Comparison of ENCODE assay signal across 1 cellular context in the genomic region with DNA sequence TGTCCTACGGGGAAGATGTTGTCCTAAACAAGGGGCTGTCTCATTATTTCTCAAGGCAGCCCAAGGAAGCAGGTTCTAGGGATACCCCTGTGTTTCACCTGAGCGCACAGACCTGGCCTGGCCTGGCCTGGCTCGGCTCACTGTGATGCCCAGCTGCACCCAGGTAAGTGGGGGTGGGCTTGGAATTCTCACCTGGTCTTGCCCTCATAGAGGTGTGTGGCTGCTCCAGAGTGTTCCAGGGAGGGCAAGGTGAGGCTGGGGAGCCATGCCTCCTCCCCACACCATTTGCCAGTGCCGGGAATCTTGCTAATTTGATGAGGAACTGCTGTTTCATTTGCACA.
TF ChIP-seq lines count a peak whose summit lies in the region.

No MANE protein-coding gene starts in this region.

TF ChIP-seq in GM23338, 12 proteins besides CTCF, POLR2A, EP300 and RAD21 (continued from another document):
- TF ChIP-seq, protein P1, sequence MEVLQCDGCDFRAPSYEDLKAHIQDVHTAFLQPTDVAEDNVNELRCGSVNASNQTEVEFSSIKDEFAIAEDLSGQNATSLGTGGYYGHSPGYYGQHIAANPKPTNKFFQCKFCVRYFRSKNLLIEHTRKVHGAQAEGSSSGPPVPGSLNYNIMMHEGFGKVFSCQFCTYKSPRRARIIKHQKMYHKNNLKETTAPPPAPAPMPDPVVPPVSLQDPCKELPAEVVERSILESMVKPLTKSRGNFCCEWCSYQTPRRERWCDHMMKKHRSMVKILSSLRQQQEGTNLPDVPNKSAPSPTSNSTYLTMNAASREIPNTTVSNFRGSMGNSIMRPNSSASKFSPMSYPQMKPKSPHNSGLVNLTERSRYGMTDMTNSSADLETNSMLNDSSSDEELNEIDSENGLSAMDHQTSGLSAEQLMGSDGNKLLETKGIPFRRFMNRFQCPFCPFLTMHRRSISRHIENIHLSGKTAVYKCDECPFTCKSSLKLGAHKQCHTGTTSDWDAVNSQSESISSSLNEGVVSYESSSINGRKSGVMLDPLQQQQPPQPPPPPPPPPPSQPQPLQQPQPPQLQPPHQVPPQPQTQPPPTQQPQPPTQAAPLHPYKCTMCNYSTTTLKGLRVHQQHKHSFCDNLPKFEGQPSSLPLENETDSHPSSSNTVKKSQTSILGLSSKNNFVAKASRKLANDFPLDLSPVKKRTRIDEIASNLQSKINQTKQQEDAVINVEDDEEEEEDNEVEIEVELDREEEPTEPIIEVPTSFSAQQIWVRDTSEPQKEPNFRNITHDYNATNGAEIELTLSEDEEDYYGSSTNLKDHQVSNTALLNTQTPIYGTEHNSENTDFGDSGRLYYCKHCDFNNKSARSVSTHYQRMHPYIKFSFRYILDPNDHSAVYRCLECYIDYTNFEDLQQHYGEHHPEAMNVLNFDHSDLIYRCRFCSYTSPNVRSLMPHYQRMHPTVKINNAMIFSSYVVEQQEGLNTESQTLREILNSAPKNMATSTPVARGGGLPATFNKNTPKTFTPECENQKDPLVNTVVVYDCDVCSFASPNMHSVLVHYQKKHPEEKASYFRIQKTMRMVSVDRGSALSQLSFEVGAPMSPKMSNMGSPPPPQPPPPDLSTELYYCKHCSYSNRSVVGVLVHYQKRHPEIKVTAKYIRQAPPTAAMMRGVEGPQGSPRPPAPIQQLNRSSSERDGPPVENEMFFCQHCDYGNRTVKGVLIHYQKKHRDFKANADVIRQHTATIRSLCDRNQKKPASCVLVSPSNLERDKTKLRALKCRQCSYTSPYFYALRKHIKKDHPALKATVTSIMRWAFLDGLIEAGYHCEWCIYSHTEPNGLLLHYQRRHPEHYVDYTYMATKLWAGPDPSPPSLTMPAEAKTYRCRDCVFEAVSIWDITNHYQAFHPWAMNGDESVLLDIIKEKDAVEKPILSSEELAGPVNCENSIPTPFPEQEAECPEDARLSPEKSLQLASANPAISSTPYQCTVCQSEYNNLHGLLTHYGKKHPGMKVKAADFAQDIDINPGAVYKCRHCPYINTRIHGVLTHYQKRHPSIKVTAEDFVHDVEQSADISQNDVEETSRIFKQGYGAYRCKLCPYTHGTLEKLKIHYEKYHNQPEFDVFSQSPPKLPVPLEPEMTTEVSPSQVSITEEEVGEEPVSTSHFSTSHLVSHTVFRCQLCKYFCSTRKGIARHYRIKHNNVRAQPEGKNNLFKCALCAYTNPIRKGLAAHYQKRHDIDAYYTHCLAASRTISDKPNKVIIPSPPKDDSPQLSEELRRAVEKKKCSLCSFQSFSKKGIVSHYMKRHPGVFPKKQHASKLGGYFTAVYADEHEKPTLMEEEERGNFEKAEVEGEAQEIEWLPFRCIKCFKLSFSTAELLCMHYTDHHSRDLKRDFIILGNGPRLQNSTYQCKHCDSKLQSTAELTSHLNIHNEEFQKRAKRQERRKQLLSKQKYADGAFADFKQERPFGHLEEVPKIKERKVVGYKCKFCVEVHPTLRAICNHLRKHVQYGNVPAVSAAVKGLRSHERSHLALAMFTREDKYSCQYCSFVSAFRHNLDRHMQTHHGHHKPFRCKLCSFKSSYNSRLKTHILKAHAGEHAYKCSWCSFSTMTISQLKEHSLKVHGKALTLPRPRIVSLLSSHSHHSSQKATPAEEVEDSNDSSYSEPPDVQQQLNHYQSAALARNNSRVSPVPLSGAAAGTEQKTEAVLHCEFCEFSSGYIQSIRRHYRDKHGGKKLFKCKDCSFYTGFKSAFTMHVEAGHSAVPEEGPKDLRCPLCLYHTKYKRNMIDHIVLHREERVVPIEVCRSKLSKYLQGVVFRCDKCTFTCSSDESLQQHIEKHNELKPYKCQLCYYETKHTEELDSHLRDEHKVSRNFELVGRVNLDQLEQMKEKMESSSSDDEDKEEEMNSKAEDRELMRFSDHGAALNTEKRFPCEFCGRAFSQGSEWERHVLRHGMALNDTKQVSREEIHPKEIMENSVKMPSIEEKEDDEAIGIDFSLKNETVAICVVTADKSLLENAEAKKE (CRISPR knock-in tag; IDR thresholded peaks at IDR 0.05): no peak
- TF ChIP-seq, protein P2, sequence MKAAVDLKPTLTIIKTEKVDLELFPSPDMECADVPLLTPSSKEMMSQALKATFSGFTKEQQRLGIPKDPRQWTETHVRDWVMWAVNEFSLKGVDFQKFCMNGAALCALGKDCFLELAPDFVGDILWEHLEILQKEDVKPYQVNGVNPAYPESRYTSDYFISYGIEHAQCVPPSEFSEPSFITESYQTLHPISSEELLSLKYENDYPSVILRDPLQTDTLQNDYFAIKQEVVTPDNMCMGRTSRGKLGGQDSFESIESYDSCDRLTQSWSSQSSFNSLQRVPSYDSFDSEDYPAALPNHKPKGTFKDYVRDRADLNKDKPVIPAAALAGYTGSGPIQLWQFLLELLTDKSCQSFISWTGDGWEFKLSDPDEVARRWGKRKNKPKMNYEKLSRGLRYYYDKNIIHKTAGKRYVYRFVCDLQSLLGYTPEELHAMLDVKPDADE (IDR thresholded peaks at IDR 0.05): no peak
- TF ChIP-seq STAT1 (IDR thresholded peaks at IDR 0.05; ENCODE audit: unreplicated experiment) (no peak), JUNB (IDR thresholded peaks at IDR 0.05; ENCODE audit: unreplicated experiment) (no peak), ZNF114 (CRISPR knock-in tag; IDR thresholded peaks at IDR 0.05) (no peak), EZH2 (IDR thresholded peaks at IDR 0.05; ENCODE audit: low read depth, unreplicated experiment) (no peak), ZNF331 (CRISPR knock-in tag; IDR thresholded peaks at IDR 0.05; ENCODE audit: low read depth) (no peak), POLR2AphosphoS5 (IDR thresholded peaks at IDR 0.05; ENCODE audit: low read depth) (no peak)
- TF ChIP-seq, protein P3, sequence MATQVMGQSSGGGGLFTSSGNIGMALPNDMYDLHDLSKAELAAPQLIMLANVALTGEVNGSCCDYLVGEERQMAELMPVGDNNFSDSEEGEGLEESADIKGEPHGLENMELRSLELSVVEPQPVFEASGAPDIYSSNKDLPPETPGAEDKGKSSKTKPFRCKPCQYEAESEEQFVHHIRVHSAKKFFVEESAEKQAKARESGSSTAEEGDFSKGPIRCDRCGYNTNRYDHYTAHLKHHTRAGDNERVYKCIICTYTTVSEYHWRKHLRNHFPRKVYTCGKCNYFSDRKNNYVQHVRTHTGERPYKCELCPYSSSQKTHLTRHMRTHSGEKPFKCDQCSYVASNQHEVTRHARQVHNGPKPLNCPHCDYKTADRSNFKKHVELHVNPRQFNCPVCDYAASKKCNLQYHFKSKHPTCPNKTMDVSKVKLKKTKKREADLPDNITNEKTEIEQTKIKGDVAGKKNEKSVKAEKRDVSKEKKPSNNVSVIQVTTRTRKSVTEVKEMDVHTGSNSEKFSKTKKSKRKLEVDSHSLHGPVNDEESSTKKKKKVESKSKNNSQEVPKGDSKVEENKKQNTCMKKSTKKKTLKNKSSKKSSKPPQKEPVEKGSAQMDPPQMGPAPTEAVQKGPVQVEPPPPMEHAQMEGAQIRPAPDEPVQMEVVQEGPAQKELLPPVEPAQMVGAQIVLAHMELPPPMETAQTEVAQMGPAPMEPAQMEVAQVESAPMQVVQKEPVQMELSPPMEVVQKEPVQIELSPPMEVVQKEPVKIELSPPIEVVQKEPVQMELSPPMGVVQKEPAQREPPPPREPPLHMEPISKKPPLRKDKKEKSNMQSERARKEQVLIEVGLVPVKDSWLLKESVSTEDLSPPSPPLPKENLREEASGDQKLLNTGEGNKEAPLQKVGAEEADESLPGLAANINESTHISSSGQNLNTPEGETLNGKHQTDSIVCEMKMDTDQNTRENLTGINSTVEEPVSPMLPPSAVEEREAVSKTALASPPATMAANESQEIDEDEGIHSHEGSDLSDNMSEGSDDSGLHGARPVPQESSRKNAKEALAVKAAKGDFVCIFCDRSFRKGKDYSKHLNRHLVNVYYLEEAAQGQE (IDR thresholded peaks at IDR 0.05; ENCODE audit: unreplicated experiment): no peak
